Comparison of ENCODE assay signal across 1 cellular context in the genomic region with DNA sequence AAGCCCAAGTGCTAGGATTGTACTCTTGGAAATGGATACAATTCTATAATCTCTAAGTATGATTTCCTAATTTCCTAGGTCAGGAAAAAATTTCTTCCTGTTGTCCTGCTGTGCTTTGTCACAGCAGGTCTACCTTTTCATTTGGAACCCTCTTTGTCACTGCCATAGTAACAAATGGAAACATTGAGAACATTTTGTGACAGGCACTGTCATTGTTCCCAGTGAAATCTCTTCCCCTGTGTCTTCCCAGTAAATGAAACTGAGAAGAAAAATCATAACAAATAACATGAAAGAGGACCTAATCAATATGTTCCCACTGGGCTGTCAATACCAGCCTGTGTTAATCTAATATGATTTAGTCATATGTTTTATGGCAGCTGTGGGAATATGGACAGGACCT.
TF ChIP-seq lines count a peak whose summit lies in the region.

No MANE protein-coding gene starts in this region.

TF ChIP-seq in H1, 55 proteins besides CTCF, POLR2A, EP300 and RAD21 (continued from another document):
- TF ChIP-seq, protein P1, sequence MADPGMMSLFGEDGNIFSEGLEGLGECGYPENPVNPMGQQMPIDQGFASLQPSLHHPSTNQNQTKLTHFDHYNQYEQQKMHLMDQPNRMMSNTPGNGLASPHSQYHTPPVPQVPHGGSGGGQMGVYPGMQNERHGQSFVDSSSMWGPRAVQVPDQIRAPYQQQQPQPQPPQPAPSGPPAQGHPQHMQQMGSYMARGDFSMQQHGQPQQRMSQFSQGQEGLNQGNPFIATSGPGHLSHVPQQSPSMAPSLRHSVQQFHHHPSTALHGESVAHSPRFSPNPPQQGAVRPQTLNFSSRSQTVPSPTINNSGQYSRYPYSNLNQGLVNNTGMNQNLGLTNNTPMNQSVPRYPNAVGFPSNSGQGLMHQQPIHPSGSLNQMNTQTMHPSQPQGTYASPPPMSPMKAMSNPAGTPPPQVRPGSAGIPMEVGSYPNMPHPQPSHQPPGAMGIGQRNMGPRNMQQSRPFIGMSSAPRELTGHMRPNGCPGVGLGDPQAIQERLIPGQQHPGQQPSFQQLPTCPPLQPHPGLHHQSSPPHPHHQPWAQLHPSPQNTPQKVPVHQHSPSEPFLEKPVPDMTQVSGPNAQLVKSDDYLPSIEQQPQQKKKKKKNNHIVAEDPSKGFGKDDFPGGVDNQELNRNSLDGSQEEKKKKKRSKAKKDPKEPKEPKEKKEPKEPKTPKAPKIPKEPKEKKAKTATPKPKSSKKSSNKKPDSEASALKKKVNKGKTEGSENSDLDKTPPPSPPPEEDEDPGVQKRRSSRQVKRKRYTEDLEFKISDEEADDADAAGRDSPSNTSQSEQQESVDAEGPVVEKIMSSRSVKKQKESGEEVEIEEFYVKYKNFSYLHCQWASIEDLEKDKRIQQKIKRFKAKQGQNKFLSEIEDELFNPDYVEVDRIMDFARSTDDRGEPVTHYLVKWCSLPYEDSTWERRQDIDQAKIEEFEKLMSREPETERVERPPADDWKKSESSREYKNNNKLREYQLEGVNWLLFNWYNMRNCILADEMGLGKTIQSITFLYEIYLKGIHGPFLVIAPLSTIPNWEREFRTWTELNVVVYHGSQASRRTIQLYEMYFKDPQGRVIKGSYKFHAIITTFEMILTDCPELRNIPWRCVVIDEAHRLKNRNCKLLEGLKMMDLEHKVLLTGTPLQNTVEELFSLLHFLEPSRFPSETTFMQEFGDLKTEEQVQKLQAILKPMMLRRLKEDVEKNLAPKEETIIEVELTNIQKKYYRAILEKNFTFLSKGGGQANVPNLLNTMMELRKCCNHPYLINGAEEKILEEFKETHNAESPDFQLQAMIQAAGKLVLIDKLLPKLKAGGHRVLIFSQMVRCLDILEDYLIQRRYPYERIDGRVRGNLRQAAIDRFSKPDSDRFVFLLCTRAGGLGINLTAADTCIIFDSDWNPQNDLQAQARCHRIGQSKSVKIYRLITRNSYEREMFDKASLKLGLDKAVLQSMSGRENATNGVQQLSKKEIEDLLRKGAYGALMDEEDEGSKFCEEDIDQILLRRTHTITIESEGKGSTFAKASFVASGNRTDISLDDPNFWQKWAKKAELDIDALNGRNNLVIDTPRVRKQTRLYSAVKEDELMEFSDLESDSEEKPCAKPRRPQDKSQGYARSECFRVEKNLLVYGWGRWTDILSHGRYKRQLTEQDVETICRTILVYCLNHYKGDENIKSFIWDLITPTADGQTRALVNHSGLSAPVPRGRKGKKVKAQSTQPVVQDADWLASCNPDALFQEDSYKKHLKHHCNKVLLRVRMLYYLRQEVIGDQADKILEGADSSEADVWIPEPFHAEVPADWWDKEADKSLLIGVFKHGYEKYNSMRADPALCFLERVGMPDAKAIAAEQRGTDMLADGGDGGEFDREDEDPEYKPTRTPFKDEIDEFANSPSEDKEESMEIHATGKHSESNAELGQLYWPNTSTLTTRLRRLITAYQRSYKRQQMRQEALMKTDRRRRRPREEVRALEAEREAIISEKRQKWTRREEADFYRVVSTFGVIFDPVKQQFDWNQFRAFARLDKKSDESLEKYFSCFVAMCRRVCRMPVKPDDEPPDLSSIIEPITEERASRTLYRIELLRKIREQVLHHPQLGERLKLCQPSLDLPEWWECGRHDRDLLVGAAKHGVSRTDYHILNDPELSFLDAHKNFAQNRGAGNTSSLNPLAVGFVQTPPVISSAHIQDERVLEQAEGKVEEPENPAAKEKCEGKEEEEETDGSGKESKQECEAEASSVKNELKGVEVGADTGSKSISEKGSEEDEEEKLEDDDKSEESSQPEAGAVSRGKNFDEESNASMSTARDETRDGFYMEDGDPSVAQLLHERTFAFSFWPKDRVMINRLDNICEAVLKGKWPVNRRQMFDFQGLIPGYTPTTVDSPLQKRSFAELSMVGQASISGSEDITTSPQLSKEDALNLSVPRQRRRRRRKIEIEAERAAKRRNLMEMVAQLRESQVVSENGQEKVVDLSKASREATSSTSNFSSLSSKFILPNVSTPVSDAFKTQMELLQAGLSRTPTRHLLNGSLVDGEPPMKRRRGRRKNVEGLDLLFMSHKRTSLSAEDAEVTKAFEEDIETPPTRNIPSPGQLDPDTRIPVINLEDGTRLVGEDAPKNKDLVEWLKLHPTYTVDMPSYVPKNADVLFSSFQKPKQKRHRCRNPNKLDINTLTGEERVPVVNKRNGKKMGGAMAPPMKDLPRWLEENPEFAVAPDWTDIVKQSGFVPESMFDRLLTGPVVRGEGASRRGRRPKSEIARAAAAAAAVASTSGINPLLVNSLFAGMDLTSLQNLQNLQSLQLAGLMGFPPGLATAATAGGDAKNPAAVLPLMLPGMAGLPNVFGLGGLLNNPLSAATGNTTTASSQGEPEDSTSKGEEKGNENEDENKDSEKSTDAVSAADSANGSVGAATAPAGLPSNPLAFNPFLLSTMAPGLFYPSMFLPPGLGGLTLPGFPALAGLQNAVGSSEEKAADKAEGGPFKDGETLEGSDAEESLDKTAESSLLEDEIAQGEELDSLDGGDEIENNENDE (IDR thresholded peaks at IDR 0.05; ENCODE audit: insufficient replicate concordance, low read length) = no peak
- TF ChIP-seq KDM4A (IDR thresholded peaks at IDR 0.05; ENCODE audit: low read depth, low read length, severe bottlenecking) (no peak), SIX5 (IDR thresholded peaks at IDR 0.05; ENCODE audit: low read depth, low read length) (no peak), NRF1 (IDR thresholded peaks at IDR 0.05; ENCODE audit: low read depth, low read length) (no peak), SRF (IDR thresholded peaks at IDR 0.05; ENCODE audit: low read depth, low read length) (no peak), CBX5 (IDR thresholded peaks at IDR 0.05; ENCODE audit: low read depth, low read length) (no peak), NANOG (IDR thresholded peaks at IDR 0.05; ENCODE audit: insufficient read depth, low read depth, low read length, poor library complexity, severe bottlenecking) (no peak), RFX5 (IDR thresholded peaks at IDR 0.05; ENCODE audit: borderline replicate concordance, low read depth, low read length) (no peak), RBBP5 (IDR thresholded peaks at IDR 0.05; ENCODE audit: borderline replicate concordance, low read depth, low read length) (no peak), PHF8 (conservative IDR thresholded peaks at IDR 0.05; ENCODE audit: low read depth, low read length) (no peak), RXRA (IDR thresholded peaks at IDR 0.05; ENCODE audit: insufficient read depth, low read depth, low read length) (no peak), BACH1 (IDR thresholded peaks at IDR 0.05; ENCODE audit: low read length) (no peak), SIN3A (conservative IDR thresholded peaks at IDR 0.05 in 1 of 2, IDR thresholded peaks at IDR 0.05 in 1 of 2; ENCODE audit: low read depth in 1 of 2, low read length in 2 of 2) (no peak), SIRT6 (IDR thresholded peaks at IDR 0.05; ENCODE audit: low read length) (no peak)
- TF ChIP-seq, protein P2, sequence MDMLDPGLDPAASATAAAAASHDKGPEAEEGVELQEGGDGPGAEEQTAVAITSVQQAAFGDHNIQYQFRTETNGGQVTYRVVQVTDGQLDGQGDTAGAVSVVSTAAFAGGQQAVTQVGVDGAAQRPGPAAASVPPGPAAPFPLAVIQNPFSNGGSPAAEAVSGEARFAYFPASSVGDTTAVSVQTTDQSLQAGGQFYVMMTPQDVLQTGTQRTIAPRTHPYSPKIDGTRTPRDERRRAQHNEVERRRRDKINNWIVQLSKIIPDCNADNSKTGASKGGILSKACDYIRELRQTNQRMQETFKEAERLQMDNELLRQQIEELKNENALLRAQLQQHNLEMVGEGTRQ (IDR thresholded peaks at IDR 0.05; ENCODE audit: low read length) = no peak
TF ChIP-seq in H1: peak in this region for 0.
